Comparison of ENCODE assay signal across 31 cellular contexts in the genomic region with DNA sequence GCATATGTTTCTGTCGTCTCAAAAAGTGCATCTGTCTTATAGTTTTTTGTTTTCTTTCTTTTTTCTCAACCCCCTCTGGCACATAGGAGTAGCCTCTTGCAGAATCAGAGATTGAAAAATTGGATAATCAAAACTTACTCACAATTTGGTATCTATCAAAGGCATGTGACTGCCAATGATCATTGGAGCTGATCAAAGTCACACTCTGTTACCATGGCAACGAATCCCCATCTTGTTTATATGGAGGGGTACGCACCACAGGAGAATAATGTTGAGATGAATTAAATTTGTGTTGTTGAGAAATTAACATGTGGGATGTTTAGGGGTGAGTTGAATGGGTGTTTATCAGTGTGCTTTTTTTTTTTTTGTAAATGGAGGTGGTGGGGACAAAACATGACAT.
"Had no signal": no experiment of that assay in that cellular context is flagged by ENCODE, and none has a peak within 500 bp of the region (broad histone marks: within the 10 kb centered on the region; RNA-seq: fewer than 3 reads in every experiment).

No MANE protein-coding gene starts in this region.

- H3K9ac ChIP-seq: neural progenitor cell, parathyroid adenoma had no signal

- H3K4me1 Mint-ChIP-seq: natural killer cell; nephron; stimulated activated naive CD8-positive, alpha-beta T cell treated with anti-CD3 and anti-CD28 coated beads, Interleukin-15, amount 100 ng/mL, for 72 hours had no signal

- H3K36me3 ChIP-seq: neural progenitor cell, ovary, spleen, suprapubic skin, tibial artery, transverse colon, upper lobe of right lung, vagina had no signal

- H3K27me3 ChIP-seq: neural progenitor cell, ovary, spleen, suprapubic skin, testis, tibial artery, transverse colon, upper lobe of right lung, vagina had no signal

- H3K4me2 ChIP-seq: neural progenitor cell, smooth muscle cell had no signal

- H3K4me1 ChIP-seq: neural progenitor cell, parathyroid adenoma, psoas muscle, spleen, suprapubic skin, testis, tibial artery, transverse colon, upper lobe of right lung, vagina had no signal

- H3K36me3 Mint-ChIP-seq: natural killer cell; neural progenitor cell; stimulated activated memory B cell treated with anti-CD40 and anti-IgM and Interleukin-4, amounts not matched to agents 10 μg/mL and 1 μg/mL and 100 μg/mL, for 72 hours; type B pancreatic cell had no signal

- H2AFZ ChIP-seq: parathyroid adenoma had no signal

- H3K79me2 ChIP-seq: parathyroid adenoma had no signal

- H3K27me3 Mint-ChIP-seq: progenitor cell of endocrine pancreas; stimulated activated memory B cell treated with anti-CD40 and anti-IgM and Interleukin-4, amounts not matched to agents 10 μg/mL and 1 μg/mL and 100 μg/mL, for 72 hours; stimulated activated naive CD8-positive, alpha-beta T cell treated with anti-CD3 and anti-CD28 coated beads, Interleukin-15, amount 100 ng/mL, for 72 hours; type B pancreatic cell had no signal

- DNase-seq: natural killer cell; occipital lobe; ovary; posterior cingulate gyrus; psoas muscle; right cardiac atrium; spleen; stimulated activated CD4-positive, alpha-beta T cell treated with anti-CD3 and anti-CD28 coated beads, Interleukin-12 subunit alpha, Interleukin-12 subunit beta, amount 100 ng/mL, for 4 hours; stimulated activated CD4-positive, alpha-beta T cell treated with anti-CD3 and anti-CD28 coated beads, Interleukin-1b, Interleukin-23, amount 100 ng/mL, for 48 hours; stimulated activated CD4-positive, alpha-beta T cell treated with anti-CD3 and anti-CD28 coated beads, Interleukin-4, amount 100 ng/mL, for 1 hour; stimulated activated CD4-positive, alpha-beta T cell treated with anti-CD3 and anti-CD28 coated beads, Interleukin-4, amount 100 ng/mL, for 4 hours; stimulated activated CD8-positive, alpha-beta memory T cell treated with anti-CD3 and anti-CD28 coated beads, Interleukin-4, amount 100 ng/mL, for 48 hours; stimulated activated naive CD4-positive, alpha-beta T cell; stimulated activated naive CD8-positive, alpha-beta T cell treated with anti-CD3 and anti-CD28 coated beads, Interleukin-15, amount 100 ng/mL, for 72 hours; stimulated activated naive CD8-positive, alpha-beta T cell treated with anti-CD3 and anti-CD28 coated beads, Interleukin-15, Interleukin-2, amounts not matched to agents 100 U/mL and 50 U/mL, for 24 hours; substantia nigra; testis; tibial artery; transverse colon; upper lobe of right lung had no signal

- H3K9me3 Mint-ChIP-seq: neural progenitor cell; stimulated activated memory B cell treated with anti-CD40 and anti-IgM and Interleukin-4, amounts not matched to agents 10 μg/mL and 1 μg/mL and 100 μg/mL, for 72 hours; type B pancreatic cell had no signal

- H3K27ac ChIP-seq: neural progenitor cell, ovary, parathyroid adenoma, psoas muscle, skin epidermis, spleen, suprapubic skin, testis, tibial artery, transverse colon, upper lobe of right lung, vagina had no signal

- ATAC-seq: natural killer cell; psoas muscle; right cardiac atrium; sciatic nerve; stimulated activated memory B cell treated with anti-CD40 and anti-IgM and Interleukin-4, amounts not matched to agents 10 μg/mL and 1 μg/mL and 100 μg/mL, for 72 hours; stimulated activated naive CD8-positive, alpha-beta T cell treated with anti-CD3 and anti-CD28 coated beads, Interleukin-15, amount 100 ng/mL, for 72 hours; stimulated activated naive CD8-positive, alpha-beta T cell treated with anti-CD3 and anti-CD28 coated beads, Interleukin-15, Interleukin-2, amounts not matched to agents 100 U/mL and 50 U/mL, for 24 hours had no signal

- H3K4me3 Mint-ChIP-seq: natural killer cell; nephron; neural progenitor cell; stimulated activated memory B cell treated with anti-CD40 and anti-IgM and Interleukin-4, amounts not matched to agents 10 μg/mL and 1 μg/mL and 100 μg/mL, for 72 hours; stimulated activated naive CD8-positive, alpha-beta T cell treated with anti-CD3 and anti-CD28 coated beads, Interleukin-15, amount 100 ng/mL, for 72 hours; type B pancreatic cell had no signal

- H3K27ac Mint-ChIP-seq: natural killer cell; nephron; neural progenitor cell; progenitor cell of endocrine pancreas; stimulated activated memory B cell treated with anti-CD40 and anti-IgM and Interleukin-4, amounts not matched to agents 10 μg/mL and 1 μg/mL and 100 μg/mL, for 72 hours; stimulated activated naive CD8-positive, alpha-beta T cell treated with anti-CD3 and anti-CD28 coated beads, Interleukin-15, amount 100 ng/mL, for 72 hours; type B pancreatic cell had no signal

- H3K4me3 ChIP-seq: neural progenitor cell, ovary, psoas muscle, skin epidermis, smooth muscle cell, spleen, suprapubic skin, testis, tibial artery, transverse colon, upper lobe of right lung, vagina had no signal

- H3K9me3 ChIP-seq: ovary, psoas muscle, spleen, suprapubic skin, testis, tibial artery, transverse colon, upper lobe of right lung, vagina had no signal
